ENCODE assay signal across 12 cellular contexts in the genomic region with DNA sequence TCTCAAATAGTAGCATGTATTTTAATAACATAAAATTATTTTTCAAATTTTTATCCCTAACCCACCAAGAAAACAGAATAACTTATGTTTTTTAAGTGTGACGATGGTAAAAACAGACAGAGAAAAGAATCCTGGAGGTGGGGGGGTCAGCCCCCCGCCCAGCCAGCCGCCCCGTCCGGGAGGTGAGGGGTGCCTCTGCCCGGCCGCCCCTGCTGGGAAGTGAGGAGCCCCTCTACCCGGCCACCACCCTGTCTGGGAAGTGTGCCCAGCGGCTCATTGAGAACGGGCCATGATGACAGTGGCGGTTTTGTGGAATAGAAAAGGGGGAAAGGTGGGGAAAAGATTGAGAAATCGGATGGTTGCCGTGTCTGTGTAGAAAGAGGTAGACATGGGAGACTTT. TPM values are rescaled to one million over a fixed set of nuclear protein-coding genes. Genes with fewer than 3 reads are reported as not detected.
A peak's percentile ranks its signal among the peaks of the same experiment; 100 is the strongest.
DNase-seq lines count a peak whose midpoint lies in the region; TF ChIP-seq lines count a peak whose summit lies in the region.
"Not testable (repeated sequence)": the region's sequence is repeated elsewhere in the genome, so short reads cannot be mapped to it uniquely, and the experiment has no call there.
"Had no signal": no experiment of that assay in that cellular context is flagged by ENCODE, and none has a peak within 500 bp of the region (broad histone marks: within the 10 kb centered on the region; RNA-seq: fewer than 3 reads in every experiment).

No MANE protein-coding gene starts in this region.

- H3K27me3 Mint-ChIP-seq in glutamatergic neuron (ENCODE audit: unreplicated experiment): peaks cover 10% of the 10 kb centered on the region
- H3K27me3 Mint-ChIP-seq in osteocyte (ENCODE audit: unreplicated experiment): not testable (repeated sequence)

- not testable (repeated sequence) for DNase-seq in glutamatergic neuron
- peak; percentile 76 for DNase-seq in osteocyte (ENCODE audit: extremely low spot score, unreplicated experiment)

- peaks cover 13% of the 10 kb centered on the region for H3K4me1 Mint-ChIP-seq in glutamatergic neuron (ENCODE audit: low read depth, unreplicated experiment)
- H3K4me1 Mint-ChIP-seq in osteocyte (ENCODE audit: unreplicated experiment): not testable (repeated sequence)

- peaks cover 35% of the 10 kb centered on the region for H3K36me3 Mint-ChIP-seq in glutamatergic neuron (ENCODE audit: unreplicated experiment)
- H3K36me3 Mint-ChIP-seq in osteocyte (ENCODE audit: unreplicated experiment): not testable (repeated sequence)

- peaks cover 24% of the 10 kb centered on the region for H3K9me3 Mint-ChIP-seq in glutamatergic neuron (ENCODE audit: unreplicated experiment)
- peaks cover 12% of the 10 kb centered on the region for H3K9me3 Mint-ChIP-seq in osteocyte (ENCODE audit: unreplicated experiment)

- peak overlapping the region; percentile 99 for H3K27ac Mint-ChIP-seq in glutamatergic neuron (ENCODE audit: unreplicated experiment)
- not testable (repeated sequence) for H3K27ac Mint-ChIP-seq in osteocyte (ENCODE audit: unreplicated experiment)

- TF ChIP-seq CTCF in glutamatergic neuron (IDR thresholded peaks at IDR 0.05; ENCODE audit: partially characterized antibody, unreplicated experiment); osteocyte (IDR thresholded peaks at IDR 0.05): not testable (repeated sequence)

- H3K4me3 Mint-ChIP-seq in glutamatergic neuron (ENCODE audit: unreplicated experiment); osteocyte (ENCODE audit: unreplicated experiment): not testable (repeated sequence)

RNA-seq across cellular contexts. Expression of a gene that starts 16.1 kb away (rescaled TPM):
- total RNA-seq in glutamatergic neuron (ENCODE audit: unreplicated experiment): 22.7 TPM
- not detected in 2 replicates for total RNA-seq in osteocyte
- total RNA-seq: A172; B cell; Caco-2; Calu3; CD4-positive, alpha-beta memory T cell; CD4-positive, alpha-beta T cell; CD4-positive, CD25-positive, alpha-beta regulatory T cell; CD8-positive, alpha-beta memory T cell; CD8-positive, alpha-beta T cell; Daoy had no signal

RNA-seq across cellular contexts. Expression of a gene that starts 33.2 kb away (rescaled TPM):
- total RNA-seq in glutamatergic neuron (ENCODE audit: unreplicated experiment): 2.3 TPM
- total RNA-seq in osteocyte: 1.6 TPM in 2 replicates
- total RNA-seq: A172, Caco-2, Calu3 had no signal

Comparison
In these comparisons a context has a peak if more than half of its experiments do, and no peak if none do; other contexts are left out.
1. RNA of a gene that starts 16.1 kb away (total RNA-seq): 22.7 TPM in glutamatergic neuron (single experiment); not detected in osteocyte; every median in the first group is over 10 times any median in the second.